Comparison of ENCODE assay signal across 8 cellular contexts in genomic region chr3:99925584-99925983, GRCh38.
DNase-seq lines count a peak whose midpoint lies in the region; ATAC-seq, FAIRE-seq and TF ChIP-seq lines count a peak whose summit lies in the region.

No MANE protein-coding gene starts in this region.

- no peak for TF ChIP-seq CTCF in tibial artery (IDR thresholded peaks at IDR 0.05)
- no peak for TF ChIP-seq CTCF in GM13976 (IDR thresholded peaks at IDR 0.05; ENCODE audit: borderline replicate concordance, control extremely low read depth, extremely low read depth, insufficient read depth, missing control alignments)
- TF ChIP-seq CTCF in D721Med (IDR thresholded peaks at IDR 0.05; ENCODE audit: insufficient read depth, missing control alignments): no peak

- intact Hi-C loops in Right ventricle myocardium superior (cut with DNase I): no loop called here
- intact Hi-C loops in tibial artery (cut with DNase I; ENCODE audit: low total_unique reads): no loop called here

- H3K4me3 ChIP-seq in tibial artery: no peak overlapping the region

- H3K36me3 ChIP-seq in tibial artery: no peaks in the 10 kb centered on the region

- H3K9me3 ChIP-seq in tibial artery: no peaks in the 10 kb centered on the region

- peaks cover 0 to 78% (median 32%) of the 10 kb centered on the region in 4 donors for H3K4me1 ChIP-seq in tibial artery

- FAIRE-seq in D721Med (lab: Jason Lieb, UNC): no peak

- peak; percentile 35 for DNase-seq in HS-5 (ENCODE audit: low read depth)
- peak; percentile 38 for DNase-seq in Right ventricle myocardium superior
- DNase-seq in tibial artery: peak; percentile 39 to 76
- DNase-seq in GM13976 (ENCODE audit: low spot score): no peak
- DNase-seq in D721Med (ENCODE audit: insufficient read length, low spot score): no peak

- no peaks in the 10 kb centered on the region for H3K27me3 ChIP-seq in tibial artery

- in situ Hi-C loops in GM13976 (cut with MboI; ENCODE audit: low sequenced_read_pairs, unreplicated experiment): no loop called here

- H3K27ac ChIP-seq in tibial artery: peak overlapping the region; percentile 72 to 75

- peak; percentile 89 for ATAC-seq in SK-N-SH treated with all-trans-retinoic acid at 6 μM for 48 hours
- peak; percentile 62 for ATAC-seq in Right ventricle myocardium superior (ENCODE audit: poor library complexity)
- ATAC-seq in GM21515 (IDR thresholded peaks at IDR 0.05; ENCODE audit: unreplicated experiment): no peak
- ATAC-seq in HG02870 (IDR thresholded peaks at IDR 0.05; ENCODE audit: unreplicated experiment): no peak

TF ChIP-seq in SK-N-SH treated with all-trans-retinoic acid at 6 μM for 48 hours, 23 proteins besides CTCF, POLR2A, EP300 and RAD21:
- 0 out of 2 replicates have a peak, but pooled peaks have one; percentile 13 for TF ChIP-seq ZFP3 (CRISPR knock-in tag; IDR thresholded peaks at IDR 0.05)
- no peak for TF ChIP-seq PATZ1 (CRISPR knock-in tag; IDR thresholded peaks at IDR 0.05; ENCODE audit: borderline replicate concordance)
- TF ChIP-seq ZC3H10 (CRISPR knock-in tag; IDR thresholded peaks at IDR 0.05): no peak
- no peak for TF ChIP-seq CSRNP3 (CRISPR knock-in tag; IDR thresholded peaks at IDR 0.05)
- no peak for TF ChIP-seq RARB (CRISPR knock-in tag; IDR thresholded peaks at IDR 0.05)
- no peak for TF ChIP-seq ZFP30 (CRISPR knock-in tag; IDR thresholded peaks at IDR 0.05)
- TF ChIP-seq TSHZ2 (CRISPR knock-in tag; IDR thresholded peaks at IDR 0.05): no peak
- 0 out of 2 replicates have a peak, but pooled peaks have one; percentile 41 for TF ChIP-seq CSDC2 (CRISPR knock-in tag; IDR thresholded peaks at IDR 0.05)
- TF ChIP-seq ZNF70 (CRISPR knock-in tag; IDR thresholded peaks at IDR 0.05): no peak
- TF ChIP-seq GLIS3 (CRISPR knock-in tag; IDR thresholded peaks at IDR 0.05): no peak
- TF ChIP-seq CREB5 (CRISPR knock-in tag; IDR thresholded peaks at IDR 0.05; ENCODE audit: low read depth): no peak
- TF ChIP-seq TCF4 (CRISPR knock-in tag; IDR thresholded peaks at IDR 0.05; ENCODE audit: borderline replicate concordance): no peak
- TF ChIP-seq SNAI2 (CRISPR knock-in tag; IDR thresholded peaks at IDR 0.05): no peak
- peak; percentile 39; the same call in 1 of the 2 replicates for TF ChIP-seq ISL1 (CRISPR knock-in tag; IDR thresholded peaks at IDR 0.05)
TF ChIP-seq in SK-N-SH treated with all-trans-retinoic acid at 6 μM for 48 hours: peak in this region for 3.

Comparison
In these comparisons a context has a peak if more than half of its experiments do, and no peak if none do; other contexts are left out.
1. DNase-seq: peak in HS-5 (single experiment), Right ventricle myocardium superior (single experiment) and tibial artery (2 of 2); none in GM13976 (single experiment) and D721Med (single experiment).
2. ATAC-seq: peak in SK-N-SH treated with all-trans-retinoic acid at 6 μM for 48 hours (single experiment) and Right ventricle myocardium superior (single experiment); none in GM21515 (single experiment) and HG02870 (single experiment).